Comparison of ENCODE assay signal across 8 cellular contexts in the genomic region with DNA sequence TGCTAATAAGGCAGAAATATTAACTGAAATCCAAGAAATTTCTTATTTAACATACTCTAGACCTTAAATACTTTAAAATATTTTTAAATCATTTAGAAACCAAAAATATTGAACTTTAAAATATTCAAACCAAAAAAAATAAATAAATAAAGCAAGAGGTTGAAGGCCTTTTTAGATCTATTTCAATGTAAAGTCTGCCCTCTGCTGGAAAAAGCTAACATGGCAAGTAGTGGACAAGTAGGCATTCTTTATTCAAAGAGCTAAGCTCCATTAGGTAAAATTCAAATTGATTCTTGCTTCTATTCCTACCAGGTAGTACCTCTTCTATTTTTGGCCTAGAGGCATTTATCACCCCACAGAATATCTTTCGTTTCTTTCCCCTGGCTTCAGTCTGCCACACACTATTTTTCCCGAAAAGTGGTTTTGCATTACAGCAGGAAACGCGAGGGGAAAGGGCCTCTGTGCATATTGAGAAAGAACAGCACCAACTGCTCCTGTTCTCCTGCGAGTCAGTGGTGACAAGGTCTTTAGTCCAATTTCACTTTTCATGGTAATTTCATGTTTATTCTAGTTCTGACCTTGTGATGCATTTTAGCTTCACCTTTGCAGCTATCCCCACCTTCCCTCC. TPM values are rescaled to one million over a fixed set of nuclear protein-coding genes. Genes with fewer than 3 reads are reported as not detected.
DNase-seq lines count a peak whose midpoint lies in the region; ATAC-seq, FAIRE-seq and TF ChIP-seq lines count a peak whose summit lies in the region.

No MANE protein-coding gene starts in this region.

- H3K4me1 ChIP-seq in OCI-LY1 (ENCODE audit: insufficient read depth, low read length, severe bottlenecking) (peaks cover 3% of the 10 kb centered on the region), small intestine (ENCODE audit: control insufficient read depth in 2 of 2, insufficient read depth in 1 of 2, low read depth in 1 of 2, low read length in 1 of 2) (no peaks in the 10 kb centered on the region)

- H3K27ac ChIP-seq in HL-60 (replicated peaks) (no peak overlapping the region), OCI-LY1 (ENCODE audit: low read depth, low read length, poor library complexity, severe bottlenecking) (no peak overlapping the region), small intestine (ENCODE audit: low read depth in 1 of 2, low read length in 1 of 2) (no peak overlapping the region)

- H3K79me2 ChIP-seq in OCI-LY1 (ENCODE audit: insufficient read depth, low read length): no peaks in the 10 kb centered on the region

- TF ChIP-seq CTCF in HL-60 (IDR thresholded peaks at IDR 0.05; ENCODE audit: insufficient read depth, low read length) (peak; percentile 54), OCI-LY1 (IDR thresholded peaks at IDR 0.05; ENCODE audit: low read length) (peak; percentile 69)

- H3K36me3 ChIP-seq in OCI-LY1 (ENCODE audit: insufficient read depth, low read length) (no peaks in the 10 kb centered on the region), small intestine (ENCODE audit: control insufficient read depth in 2 of 2, insufficient read depth in 2 of 2, low read length in 2 of 2) (peaks cover 3 to 6% of the 10 kb centered on the region in 2 donors)

- H3K27me3 ChIP-seq in HL-60 (ENCODE audit: insufficient read depth, poor library complexity, severe bottlenecking) (no peaks in the 10 kb centered on the region), OCI-LY1 (ENCODE audit: insufficient read depth, low read length) (no peaks in the 10 kb centered on the region), small intestine (ENCODE audit: control insufficient read depth in 2 of 2, insufficient read depth in 2 of 2, low read length in 2 of 2) (no peaks in the 10 kb centered on the region)

- H3K4me3 ChIP-seq in HL-60 (replicated peaks; ENCODE audit: insufficient read depth, low read length) (no peak overlapping the region), OCI-LY1 (ENCODE audit: low read depth, low read length, poor library complexity, severe bottlenecking) (no peak overlapping the region), small intestine (ENCODE audit: low read depth in 1 of 2, low read length in 2 of 2) (no peak overlapping the region)

- H3K4me2 ChIP-seq in OCI-LY1 (ENCODE audit: low read length): no peak overlapping the region

- no peaks in the 10 kb centered on the region for H3K9me2 ChIP-seq in OCI-LY1 (ENCODE audit: low read depth, low read length)

- peak; percentile 96 for FAIRE-seq in small intestine (lab: Jason Lieb, UNC)

- H3K9me3 ChIP-seq in OCI-LY1 (ENCODE audit: low read length): no peaks in the 10 kb centered on the region
- H3K9me3 ChIP-seq in small intestine (ENCODE audit: control insufficient read depth, low read depth): no peaks in the 10 kb centered on the region

- WGBS in small intestine, 3 donors: 62 to 66% (median 63%) methylated on average over 5 of the region's 5 CpGs

- DNase-seq in DMS 273 treated with DMSO at 0.1 percent for 48 hours (lab: John Stamatoyannopoulos, UW) (peak; percentile 32), HL-60 (ENCODE audit: low read depth in 1 of 2, low spot score in 1 of 2) (peak in 1 of 2 experiments; percentile 65), left ventricle myocardium superior (no peak), small intestine (peak; percentile 78)
- DNase-seq in activated naive CD8-positive, alpha-beta T cell treated with anti-CD3 and anti-CD28 coated beads, Interleukin-2, amount 50 U/mL, for 16 hours (ENCODE audit: low read depth, low spot score): peak; percentile 16

- H4K20me1 ChIP-seq in OCI-LY1 (ENCODE audit: insufficient read depth, low read length): no peaks in the 10 kb centered on the region

- no peak overlapping the region for H2AFZ ChIP-seq in OCI-LY1 (ENCODE audit: low read length)

- H3F3A ChIP-seq in OCI-LY1 (ENCODE audit: insufficient read depth, low read length): no peaks in the 10 kb centered on the region

- ATAC-seq in GM19395 (IDR thresholded peaks at IDR 0.05; ENCODE audit: unreplicated experiment) (peak; percentile 69), left ventricle myocardium superior (peak; percentile 25), HG03108 (IDR thresholded peaks at IDR 0.05; ENCODE audit: unreplicated experiment) (no peak)

- H3K9ac ChIP-seq in OCI-LY1 (ENCODE audit: low read length): no peak overlapping the region

- intact Hi-C loops in left ventricle myocardium superior (cut with micrococcal nuclease): loop anchor here (5.0 to 10.0 kb wide), 2 partner anchors 76 to 713 kb away; no protein-coding TSS in a partner anchor

RNA-seq across cellular contexts. Expression of gene IFIH1, which starts 20.4 kb away (rescaled TPM):
- total RNA-seq in left ventricle myocardium superior: 5.9 TPM
- polyA plus RNA-seq in small intestine: 10 to 100 TPM; 11.9 to 20.8 (median 19.2) TPM

RNA-seq across cellular contexts. Expression of gene GCA, which starts 45.9 kb away (rescaled TPM):
- 9.5 TPM for total RNA-seq in left ventricle myocardium superior
- polyA plus RNA-seq in small intestine: 10 to 100 TPM; 16.1 to 24.3 (median 23.9) TPM

RNA-seq across cellular contexts. Expression of gene FAP, which starts 54.8 kb away (rescaled TPM):
- total RNA-seq in left ventricle myocardium superior: 1.3 TPM
- polyA plus RNA-seq in small intestine: under 1 TPM in 1 of 3 donors, not detected in 2; 0.78 TPM
